In genomic region chr5:34715711-34716110, GRCh38 we compare ENCODE assay signal across 14 cellular contexts. TPM values are rescaled to one million over a fixed set of nuclear protein-coding genes. Genes with fewer than 3 reads are reported as not detected.
DNase-seq lines count a peak whose midpoint lies in the region; ATAC-seq and TF ChIP-seq lines count a peak whose summit lies in the region.
"Had no signal": no experiment of that assay in that cellular context is flagged by ENCODE, and none has a peak within 500 bp of the region (broad histone marks: within the 10 kb centered on the region; RNA-seq: fewer than 3 reads in every experiment).

No MANE protein-coding gene starts in this region.

- H3K9me1 ChIP-seq in IMR-90 (ENCODE audit: insufficient read depth, low read length): peaks cover 27% of the 10 kb centered on the region

- H3K27ac ChIP-seq in IMR-90 (ENCODE audit: insufficient read depth, low read length): peak overlapping the region; percentile 77; the same call in 1 of the 2 replicates
- peak overlapping the region; percentile 99 for H3K27ac ChIP-seq in osteoblast (ENCODE audit: low read depth, low read length)
- peak overlapping the region in 1 of 2 donors; percentile 73 for H3K27ac ChIP-seq in ascending aorta
- H3K27ac ChIP-seq in testis: no peak overlapping the region

- dilution Hi-C loops in IMR-90 (cut with HindIII; ENCODE audit: low sequenced_read_pairs, unreplicated experiment): no loop called here

- H3K4me1 ChIP-seq in IMR-90 (ENCODE audit: control insufficient read depth, insufficient read depth, low read length) (peaks cover 35% of the 10 kb centered on the region), osteoblast (ENCODE audit: insufficient read depth, low read length) (peaks cover 49% of the 10 kb centered on the region), ascending aorta (peaks cover 0 to 14% of the 10 kb centered on the region in 2 donors), testis (no peaks in the 10 kb centered on the region)

- H3K18ac ChIP-seq in IMR-90 (ENCODE audit: low read depth, low read length): peak overlapping the region; percentile 10; the same call in 1 of the 2 replicates

- no TSS peak for BruUV-seq in IMR-90 (replicated peaks; lab: Mats Ljungman, UMichigan)

- H2AK9ac ChIP-seq in IMR-90 (replicated peaks; ENCODE audit: low read depth, low read length, poor library complexity): no peak overlapping the region

- intact Hi-C loops in IMR-90 (cut with micrococcal nuclease) (loop anchor here (2.0 kb wide), 1 partner anchor 59 kb away; the partner anchor contains the start of gene RAI14), ascending aorta (cut with DNase I) (loop anchor here (5.0 kb wide), 2 partner anchors 38 to 118 kb away; no protein-coding TSS in a partner anchor), testis (cut with DNase I; ENCODE audit: low total_unique reads) (no loop called here)

- CTCF ChIA-PET in IMR-90 (lab: Yijun Ruan, JAX): no interaction called here

- no peak for TF ChIP-seq RAD21 in IMR-90 (IDR thresholded peaks at IDR 0.05; ENCODE audit: low read length)

- in situ Hi-C loops in IMR-90 (cut with MboI; ENCODE audit: low sequenced_read_pairs): no loop called here

- H3K4me3 ChIP-seq in IMR-90 (ENCODE audit: insufficient read depth, low read depth, low read length) (no peak overlapping the region), osteoblast (ENCODE audit: insufficient read depth, low read length) (no peak overlapping the region), ascending aorta (no peak overlapping the region), testis (no peak overlapping the region)

- H3K4me2 ChIP-seq in IMR-90 (ENCODE audit: low read depth, low read length) (no peak overlapping the region), osteoblast (ENCODE audit: insufficient read depth, low read length) (peak overlapping the region; percentile 16)

- peak overlapping the region; percentile 42; the same call in 1 of the 2 replicates for H3K23ac ChIP-seq in IMR-90 (ENCODE audit: low read depth, low read length)

- peaks cover 83% of the 10 kb centered on the region for H3K79me2 ChIP-seq in osteoblast (ENCODE audit: insufficient read depth, low read length)

- H4K91ac ChIP-seq in IMR-90 (ENCODE audit: insufficient read depth, low read depth, low read length): no peak overlapping the region; the same call in 1 of the 2 replicates

- H3K14ac ChIP-seq in IMR-90 (replicated peaks; ENCODE audit: low read depth, low read length): peak overlapping the region; percentile 91

- TF ChIP-seq CTCF in IMR-90 (conservative IDR thresholded peaks at IDR 0.05; ENCODE audit: low read depth, low read length) (no peak), osteoblast (IDR thresholded peaks at IDR 0.05; ENCODE audit: extremely low read depth, low read depth, low read length) (no peak), ascending aorta (IDR thresholded peaks at IDR 0.05) (no peak), testis (IDR thresholded peaks at IDR 0.05) (no peak)

- H2BK15ac ChIP-seq in IMR-90 (ENCODE audit: low read depth, low read length): no peak overlapping the region; the same call in 2 of the 3 replicates

- H2AK5ac ChIP-seq in IMR-90 (ENCODE audit: low read depth, low read length): peak overlapping the region; percentile 75; the same call in 1 of the 2 replicates

- peak overlapping the region; percentile 38; the same call in 1 of the 2 replicates for H3K4ac ChIP-seq in IMR-90 (ENCODE audit: low read depth, low read length)

- 0 out of 2 replicates have a peak overlapping the region, but pooled peaks have one; percentile 31 for H3K56ac ChIP-seq in IMR-90 (ENCODE audit: extremely low read depth, insufficient read depth, low read length)

- peak overlapping the region in 1 of 2 experiments; percentile 65; a peak in 2 of 4 replicates for H4K8ac ChIP-seq in IMR-90 (ENCODE audit: low read depth in 2 of 2, low read length in 2 of 2)

- no peak overlapping the region for H3K9ac ChIP-seq in IMR-90 (ENCODE audit: low read depth, low read length)

- H4K5ac ChIP-seq in IMR-90 (ENCODE audit: low read depth, low read length): peak overlapping the region; percentile 6; the same call in 1 of the 2 replicates

- POLR2A ChIA-PET in IMR-90 (lab: Charles Lee; ENCODE audit: unreplicated experiment): no interaction called here

- H3K27me3 ChIP-seq in IMR-90 (ENCODE audit: control insufficient read depth, insufficient read depth, low read length) (no peaks in the 10 kb centered on the region), osteoblast (ENCODE audit: insufficient read depth, low read length) (no peaks in the 10 kb centered on the region), ascending aorta (no peaks in the 10 kb centered on the region), testis (no peaks in the 10 kb centered on the region)

- peak overlapping the region; percentile 92 for H2BK5ac ChIP-seq in IMR-90 (ENCODE audit: low read depth, low read length, poor library complexity, severe bottlenecking)

- peak overlapping the region; percentile 48 for H2BK20ac ChIP-seq in IMR-90 (ENCODE audit: low read depth, low read length)

- no peak for ATAC-seq in IMR-90 (ENCODE audit: low read depth)
- no peak for ATAC-seq in GM21576 (IDR thresholded peaks at IDR 0.05; ENCODE audit: unreplicated experiment)
- ATAC-seq in HG03175 (IDR thresholded peaks at IDR 0.05; ENCODE audit: unreplicated experiment): no peak

- no peak overlapping the region for H2AFZ ChIP-seq in IMR-90 (replicated peaks; ENCODE audit: low read length, poor library complexity)
- H2AFZ ChIP-seq in osteoblast (ENCODE audit: low read length): no peak overlapping the region

- no peaks in the 10 kb centered on the region for H3K9me3 ChIP-seq in IMR-90 (ENCODE audit: control insufficient read depth, insufficient read depth, low read length)
- no peaks in the 10 kb centered on the region for H3K9me3 ChIP-seq in osteoblast (ENCODE audit: low read depth, low read length)
- H3K9me3 ChIP-seq in ascending aorta: no peaks in the 10 kb centered on the region
- no peaks in the 10 kb centered on the region for H3K9me3 ChIP-seq in testis

- peaks cover 24% of the 10 kb centered on the region for H3K36me3 ChIP-seq in IMR-90 (ENCODE audit: control insufficient read depth, insufficient read depth, low read length)
- peaks cover 45% of the 10 kb centered on the region for H3K36me3 ChIP-seq in osteoblast (ENCODE audit: insufficient read depth, low read length)
- no peaks in the 10 kb centered on the region for H3K36me3 ChIP-seq in ascending aorta
- H3K36me3 ChIP-seq in testis (ENCODE audit: low read depth, missing control alignments): no peaks in the 10 kb centered on the region

- H2BK120ac ChIP-seq in IMR-90 (ENCODE audit: low read depth, low read length): peak overlapping the region; percentile 59

- no CpG with 5 or more reads among the region's 1 CpG for WGBS in IMR-90 (ENCODE audit: extremely low coverage in 2 of 2, insufficient read length in 1 of 2), 2 experiments
- WGBS in testis, 2 donors: 88 to 91% methylated on average over 1 of the region's 1 CpG

- TF ChIP-seq POLR2A in IMR-90 (IDR thresholded peaks at IDR 0.05; ENCODE audit: low read depth, low read length): no peak
- no peak for TF ChIP-seq POLR2A in testis (IDR thresholded peaks at IDR 0.05)

- peaks cover 29 to 71% of the 10 kb centered on the region in 2 experiments for H3K79me1 ChIP-seq in IMR-90 (ENCODE audit: low read depth in 1 of 2, low read length in 2 of 2)

- DNase-seq in EL (peak; percentile 71), IMR-90 (peak; percentile 33), dermis blood vessel endothelial cell (peak; percentile 76), osteoblast (ENCODE audit: insufficient read length, low spot score, missing footprints) (peak; percentile 30), ascending aorta (ENCODE audit: low spot score in 2 of 2) (no peak), testis (no peak)
- DNase-seq: activated CD4-positive, alpha-beta T cell treated with anti-CD3 and anti-CD28 coated beads, Interleukin-2, amount 50 U/mL, for 1 hour; activated gamma-delta T cell; CD4-positive, CD25-positive, alpha-beta regulatory T cell; NCI-H1105 treated with DMSO at 0.1 percent for 48 hours; NCI-H524; SHP77 treated with DMSO at 0.1 percent for 48 hours had no signal

- H4K20me1 ChIP-seq in IMR-90 (ENCODE audit: insufficient read depth, low read length): peaks cover 71% of the 10 kb centered on the region
- no peaks in the 10 kb centered on the region for H4K20me1 ChIP-seq in osteoblast (ENCODE audit: insufficient read depth, low read length)

TF ChIP-seq in IMR-90, 13 proteins besides CTCF, POLR2A, EP300 and RAD21:
- TF ChIP-seq SMC3 (IDR thresholded peaks at IDR 0.05; ENCODE audit: low read depth, low read length) (no peak), CHD1 (IDR thresholded peaks at IDR 0.05; ENCODE audit: low read depth, low read length) (no peak), USF2 (IDR thresholded peaks at IDR 0.05; ENCODE audit: low read depth, low read length) (no peak), RCOR1 (IDR thresholded peaks at IDR 0.05; ENCODE audit: insufficient replicate concordance, low read length) (no peak), RFX5 (IDR thresholded peaks at IDR 0.05; ENCODE audit: low read depth, low read length) (no peak), MXI1 (IDR thresholded peaks at IDR 0.05; ENCODE audit: borderline replicate concordance, low read depth, low read length) (no peak), NFE2L2 (IDR thresholded peaks at IDR 0.05; ENCODE audit: low read depth, low read length) (no peak), MAFK (IDR thresholded peaks at IDR 0.05; ENCODE audit: low read depth, low read length) (no peak), MAZ (IDR thresholded peaks at IDR 0.05; ENCODE audit: borderline replicate concordance, low read depth, low read length) (no peak)

RNA-seq across cellular contexts. Expression of gene RAI14, which starts 59.6 kb away (rescaled TPM):
- total RNA-seq in IMR-90 (2012; rRNA removed) (267 and 361 TPM in 2 replicates), dermis blood vessel endothelial cell (204 and 257 TPM in 2 replicates), osteoblast (138 and 149 TPM in 2 replicates), ascending aorta (134 TPM), testis (10 to 100 TPM; 34.3 to 54.6 TPM)
- polyA plus RNA-seq in IMR-90 (2012; rRNA removed) (191 and 221 TPM in 2 replicates), testis (ENCODE audit: insufficient read depth, low read depth, low replicate concordance) (49.6 TPM)
- 68.3 and 80.0 TPM in 2 replicates for polyA plus RNA-seq in IMR-90 (2012; cell fraction: cytosol; rRNA removed)
- polyA plus RNA-seq in IMR-90 (2012; cell fraction: nucleus; rRNA removed; ENCODE audit: low replicate concordance): 60.2 and 146 TPM in 2 replicates
- polyA plus RNA-seq: CD4-positive, CD25-positive, alpha-beta regulatory T cell had no signal

Comparison
In these comparisons a context has a peak if more than half of its experiments do, and no peak if none do; other contexts are left out.
1. DNase-seq: peak in EL (single experiment), IMR-90 (single experiment), dermis blood vessel endothelial cell (single experiment) and osteoblast (single experiment); none in ascending aorta (0 of 2) and testis (single experiment).
2. H3K27ac ChIP-seq: peak in IMR-90 (single experiment) and osteoblast (single experiment); none in testis (0 of 2).